In genomic region chr1:236575523-236575922, GRCh38 we compare ENCODE assay signal across 1 cellular context.
TF ChIP-seq lines count a peak whose summit lies in the region.

No MANE protein-coding gene starts in this region.

TF ChIP-seq in HEK293, 187 proteins besides CTCF, POLR2A, EP300 and RAD21 (continued from another document):
- TF ChIP-seq ZNF280C (tag by site-specific recombination; IDR thresholded peaks at IDR 0.05) (no peak), ZBTB17 (tag by site-specific recombination; IDR thresholded peaks at IDR 0.05) (no peak), ZNF112 (tag by site-specific recombination; IDR thresholded peaks at IDR 0.05) (no peak), PRDM1 (tag by site-specific recombination; IDR thresholded peaks at IDR 0.05) (no peak), ZNF571 (tag by site-specific recombination; IDR thresholded peaks at IDR 0.05) (no peak), SCRT2 (tag by site-specific recombination; IDR thresholded peaks at IDR 0.05) (peak; percentile 68), ZNF513 (tag by site-specific recombination; IDR thresholded peaks at IDR 0.05) (no peak), PRDM10 (tag by site-specific recombination; IDR thresholded peaks at IDR 0.05) (no peak), HIC1 (tag by site-specific recombination; IDR thresholded peaks at IDR 0.05) (no peak), ZNF639 (tag by site-specific recombination; IDR thresholded peaks at IDR 0.05) (no peak), ZNF175 (tag by site-specific recombination; IDR thresholded peaks at IDR 0.05) (no peak), ZNF280D (tag by site-specific recombination; IDR thresholded peaks at IDR 0.05) (no peak), SCRT1 (tag by site-specific recombination; IDR thresholded peaks at IDR 0.05; ENCODE audit: borderline replicate concordance) (0 out of 2 replicates have a peak, but pooled peaks have one; percentile 39), ZNF449 (tag by site-specific recombination; IDR thresholded peaks at IDR 0.05) (no peak)
